In genomic region chr21:14737278-14737677, GRCh38 we compare ENCODE assay signal across 1 cellular context.
TF ChIP-seq lines count a peak whose summit lies in the region.

No MANE protein-coding gene starts in this region.

TF ChIP-seq in HepG2, 621 proteins besides CTCF, POLR2A, EP300 and RAD21:
- TF ChIP-seq ZNF138 (CRISPR knock-in tag; IDR thresholded peaks at IDR 0.05; ENCODE audit: low read depth) (no peak), ZNF331 (CRISPR knock-in tag; IDR thresholded peaks at IDR 0.05) (no peak), ZNF205 (CRISPR knock-in tag; IDR thresholded peaks at IDR 0.05) (no peak), TARDBP (CRISPR knock-in tag; IDR thresholded peaks at IDR 0.05) (no peak), MEF2D (CRISPR knock-in tag; IDR thresholded peaks at IDR 0.05) (no peak), TBL1XR1 (IDR thresholded peaks at IDR 0.05; ENCODE audit: borderline replicate concordance, low read length, partially characterized antibody) (no peak)
